24 cellular contexts compared by ENCODE assay signal in the genomic region with DNA sequence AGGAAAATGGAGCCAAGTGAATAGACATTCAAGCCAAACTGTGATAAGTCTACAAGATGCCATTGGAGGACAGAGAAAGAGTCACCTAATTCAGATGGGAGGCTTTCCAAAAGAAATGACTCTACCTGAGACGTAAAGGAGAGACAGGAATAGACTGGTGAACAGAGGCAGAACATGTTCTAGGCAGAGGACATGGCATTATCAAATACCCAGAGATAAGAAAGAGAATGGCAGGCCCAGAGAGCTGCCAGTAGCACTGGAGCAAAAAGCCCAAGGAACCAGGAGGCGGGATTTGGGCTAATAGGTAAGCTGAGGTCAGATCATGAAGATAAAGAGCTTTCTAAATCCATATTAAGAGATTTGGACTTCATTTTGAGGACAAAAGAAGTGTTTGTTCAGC.
DNase-seq lines count a peak whose midpoint lies in the region; ATAC-seq, FAIRE-seq and TF ChIP-seq lines count a peak whose summit lies in the region.
"Had no signal": no experiment of that assay in that cellular context is flagged by ENCODE, and none has a peak within 500 bp of the region (broad histone marks: within the 10 kb centered on the region; RNA-seq: fewer than 3 reads in every experiment).

No MANE protein-coding gene starts in this region.

- WGBS in GM12878 (ENCODE audit: insufficient coverage, insufficient replicate concordance, low lambda C conversion rate, missing lambda C conversion rate): 22% methylated on average over 2 of the region's 2 CpGs
- 48 to 59% (median 57%) methylated on average over 2 of the region's 2 CpGs for WGBS in heart left ventricle, 4 donors
- 55 to 72% (median 60%) methylated on average over 2 of the region's 2 CpGs for WGBS in psoas muscle, 3 donors

- no peaks in the 10 kb centered on the region for H4K20me1 ChIP-seq in GM12878 (ENCODE audit: control insufficient read depth, insufficient read depth)
- H4K20me1 ChIP-seq: BLaER1 treated with 17β-estradiol and CSF1 and Interleukin-3, amounts not matched to agents 10 nM and 100 nM had no signal

- TF ChIP-seq EP300 in GM12878 (IDR thresholded peaks at IDR 0.05; ENCODE audit: borderline replicate concordance in 1 of 2, control insufficient read depth in 1 of 2, low read depth in 2 of 2, low read length in 2 of 2): no peak

- H3K27ac ChIP-seq in GM12878 (ENCODE audit: control insufficient read depth, insufficient read depth) (no peak overlapping the region), heart left ventricle (peak overlapping the region in 9 of 12 donors; percentile 1 to 73 (median 56)), psoas muscle (peak overlapping the region; percentile 47)
- H3K27ac ChIP-seq: A549; BLaER1 treated with 17β-estradiol and CSF1 and Interleukin-3, amounts not matched to agents 10 nM and 100 nM had no signal

- no peak for ATAC-seq in GM12878
- ATAC-seq in heart left ventricle: peak; percentile 86 to 92 (median 90)
- ATAC-seq in left ventricle myocardium superior: peak; percentile 87
- ATAC-seq in psoas muscle: peak; percentile 21 to 69 (median 53)
- no peak for ATAC-seq in HG03025 (IDR thresholded peaks at IDR 0.05; ENCODE audit: low FRiP score, unreplicated experiment)
- ATAC-seq: A549 had no signal

- POLR2A ChIA-PET in GM12878 (lab: Charles Lee): no interaction called here

- H3K4me1 ChIP-seq in GM12878 (ENCODE audit: control insufficient read depth, insufficient read depth, low read length) (no peaks in the 10 kb centered on the region), heart left ventricle (peaks cover 0 to 52% (median 0%) of the 10 kb centered on the region in 12 donors), psoas muscle (peaks cover 16% of the 10 kb centered on the region)
- H3K4me1 ChIP-seq: A549; BE2C; BLaER1 treated with 17β-estradiol and CSF1 and Interleukin-3, amounts not matched to agents 10 nM and 100 nM; HAP-1 had no signal

- no peaks in the 10 kb centered on the region for H3K79me2 ChIP-seq in GM12878 (ENCODE audit: control insufficient read depth, insufficient read depth, low read length)

- intact Hi-C loops in GM12878 (cut with micrococcal nuclease; ENCODE audit: unreplicated experiment): no loop called here
- intact Hi-C loops in heart left ventricle (cut with DNase I): no loop called here
- intact Hi-C loops in left ventricle myocardium superior (cut with micrococcal nuclease): no loop called here
- intact Hi-C loops in psoas muscle (cut with DNase I): no loop called here

- no peak overlapping the region for H2AFZ ChIP-seq in GM12878 (ENCODE audit: control insufficient read depth, low read depth, low read length)

- in situ Hi-C loops in GM12878 (cut with MboI): no loop called here

- SMC1A ChIA-PET in GM12878 (lab: Charles Lee; ENCODE audit: uncharacterized antibody, unreplicated experiment): no interaction called here

- RAD21 ChIA-PET in GM12878 (lab: Charles Lee; ENCODE audit: unreplicated experiment): no interaction called here

- H3K9me3 ChIP-seq in GM12878 (replicated peaks; ENCODE audit: control insufficient read depth, insufficient read depth, low read length): no peaks in the 10 kb centered on the region
- no peaks in the 10 kb centered on the region for H3K9me3 ChIP-seq in heart left ventricle
- H3K9me3 ChIP-seq in psoas muscle: no peaks in the 10 kb centered on the region
- H3K9me3 ChIP-seq: A549; BE2C; BLaER1 treated with 17β-estradiol and CSF1 and Interleukin-3, amounts not matched to agents 10 nM and 100 nM; HAP-1 had no signal

- H3K9ac ChIP-seq in GM12878 (ENCODE audit: control insufficient read depth, insufficient read depth, low read length): no peak overlapping the region
- H3K9ac ChIP-seq: BLaER1 treated with 17β-estradiol and CSF1 and Interleukin-3, amounts not matched to agents 10 nM and 100 nM had no signal

- CTCF ChIA-PET in GM12878 (lab: Yijun Ruan, JAX): interaction anchor here (1.0 kb wide), 1 partner anchor 23 kb away, joined by 4 read pairs; no protein-coding TSS in a partner anchor

- TF ChIP-seq CTCF in GM12878 (IDR thresholded peaks at IDR 0.05 in 2 of 3, conservative IDR thresholded peaks at IDR 0.05 in 1 of 3; ENCODE audit: control insufficient read depth in 2 of 3, extremely low read depth in 1 of 3, insufficient read depth in 1 of 3, low read depth in 3 of 3, low read length in 3 of 3) (no peak), heart left ventricle (IDR thresholded peaks at IDR 0.05) (no peak), psoas muscle (IDR thresholded peaks at IDR 0.05) (no peak)

- H3K4me2 ChIP-seq in GM12878 (ENCODE audit: control insufficient read depth, insufficient read depth): no peak overlapping the region
- H3K4me2 ChIP-seq: A549; BLaER1 treated with 17β-estradiol and CSF1 and Interleukin-3, amounts not matched to agents 10 nM and 100 nM had no signal

- H3K4me3 ChIP-seq in GM12878 (no peak overlapping the region), heart left ventricle (no peak overlapping the region), psoas muscle (no peak overlapping the region)
- H3K4me3 ChIP-seq: A549; BLaER1 treated with 17β-estradiol and CSF1 and Interleukin-3, amounts not matched to agents 10 nM and 100 nM; HAP-1 had no signal

- TF ChIP-seq RAD21 in GM12878 (IDR thresholded peaks at IDR 0.05; ENCODE audit: insufficient read depth, low read depth, low read length): no peak

- no peak for TF ChIP-seq POLR2A in GM12878 (IDR thresholded peaks at IDR 0.05; ENCODE audit: low read depth, low read length)
- TF ChIP-seq POLR2A in heart left ventricle (IDR thresholded peaks at IDR 0.05): no peak

- H3K27me3 ChIP-seq in GM12878 (replicated peaks in 1 of 2; ENCODE audit: control insufficient read depth in 2 of 2, insufficient read depth in 2 of 2, low read length in 1 of 2) (no peaks in the 10 kb centered on the region), heart left ventricle (no peaks in the 10 kb centered on the region), psoas muscle (ENCODE audit: insufficient read depth in 3 of 3, low read length in 2 of 3) (no peaks in the 10 kb centered on the region)
- H3K27me3 ChIP-seq: BE2C; BLaER1 treated with 17β-estradiol and CSF1 and Interleukin-3, amounts not matched to agents 10 nM and 100 nM had no signal

- no TSS peak for BruUV-seq in GM12878 (replicated peaks; lab: Mats Ljungman, UMichigan)

- peak; percentile 13 for FAIRE-seq in GM12878 (lab: Jason Lieb, UNC)
- FAIRE-seq: A549, GM12892, H54 had no signal

- no peaks in the 10 kb centered on the region for H3K36me3 ChIP-seq in GM12878 (ENCODE audit: control insufficient read depth in 2 of 2, insufficient read depth in 2 of 2, low read length in 1 of 2)
- H3K36me3 ChIP-seq in heart left ventricle: peaks cover 0 to 10% (median 0%) of the 10 kb centered on the region in 9 donors
- peaks cover 0 to 32% of the 10 kb centered on the region in 2 donors for H3K36me3 ChIP-seq in psoas muscle (ENCODE audit: insufficient read depth in 1 of 2, low read depth in 1 of 2)
- H3K36me3 ChIP-seq: BE2C; BLaER1 treated with 17β-estradiol and CSF1 and Interleukin-3, amounts not matched to agents 10 nM and 100 nM; HAP-1 had no signal

- no peak for DNase-seq in GM12878 (ENCODE audit: low read depth, low spot score)
- peak in 2 of 5 donors; percentile 22 to 57 for DNase-seq in heart left ventricle
- no peak for DNase-seq in left ventricle myocardium superior
- no peak for DNase-seq in psoas muscle
- no peak for DNase-seq in NAMALWA (ENCODE audit: low spot score)
- no peak for DNase-seq in C1 segment of cervical spinal cord (lab: John Stamatoyannopoulos, UW)
- DNase-seq: 8988T; ACHN; AML-193; BE2C; Calu3; CD4-positive, alpha-beta memory T cell; COR-L47; DMS53; DMS79 treated with DMSO at 0.1 percent for 48 hours; GF-D8; GOT3; HFFc6 had no signal

TF ChIP-seq in GM12878, 131 proteins besides CTCF, POLR2A, EP300 and RAD21:
- TF ChIP-seq POU2F2 (IDR thresholded peaks at IDR 0.05; ENCODE audit: borderline replicate concordance, low read depth, low read length) (no peak), ZSCAN29 (IDR thresholded peaks at IDR 0.05) (no peak), TCF7 (IDR thresholded peaks at IDR 0.05; ENCODE audit: borderline replicate concordance) (no peak), NFXL1 (IDR thresholded peaks at IDR 0.05; ENCODE audit: borderline replicate concordance) (no peak), BMI1 (IDR thresholded peaks at IDR 0.05; ENCODE audit: borderline replicate concordance) (no peak), SMAD1 (IDR thresholded peaks at IDR 0.05; ENCODE audit: low read depth, partially characterized antibody) (no peak)
TF ChIP-seq in GM12878: peak in this region for 0.

Comparison
In these comparisons a context has a peak if more than half of its experiments do, and no peak if none do; other contexts are left out.
1. ATAC-seq: peak in heart left ventricle (4 of 4), left ventricle myocardium superior (single experiment) and psoas muscle (4 of 4); none in GM12878 (single experiment) and HG03025 (single experiment).